ENCODE assay signal across 18 cellular contexts in genomic region chr3:23856286-23856685, GRCh38. TPM values are rescaled to one million over a fixed set of nuclear protein-coding genes. Genes with fewer than 3 reads are reported as not detected.
DNase-seq lines count a peak whose midpoint lies in the region; ATAC-seq and TF ChIP-seq lines count a peak whose summit lies in the region.
"Had no signal": no experiment of that assay in that cellular context is flagged by ENCODE, and none has a peak within 500 bp of the region (broad histone marks: within the 10 kb centered on the region; RNA-seq: fewer than 3 reads in every experiment).

No MANE protein-coding gene starts in this region.

- H3K27me3 ChIP-seq in mammary epithelial cell (ENCODE audit: insufficient read depth, low read length) (no peaks in the 10 kb centered on the region), adipocyte (replicated peaks; ENCODE audit: control insufficient read depth, insufficient read depth, low read length) (no peaks in the 10 kb centered on the region)
- H3K27me3 ChIP-seq: brain microvascular endothelial cell had no signal

- POLR2A ChIA-PET in MCF 10A (lab: Yijun Ruan, JAX), result no interaction called here

- H2AFZ ChIP-seq in mammary epithelial cell (ENCODE audit: low read depth, low read length), result no peak overlapping the region
- H2AFZ ChIP-seq: parathyroid adenoma had no signal

- WGBS in mammary epithelial cell (ENCODE audit: low coverage, missing lambda C conversion rate), result 97% methylated on average over 3 of the region's 3 CpGs

- no peaks in the 10 kb centered on the region for H4K20me1 ChIP-seq in mammary epithelial cell (ENCODE audit: insufficient read depth, low read length)

- H3K4me3 Mint-ChIP-seq in MCF 10A (ENCODE audit: unreplicated experiment), result no peak overlapping the region
- H3K4me3 Mint-ChIP-seq in stimulated activated naive B cell treated with anti-CD40 and anti-IgM and Interleukin-4, amounts not matched to agents 10 μg/mL and 1 μg/mL and 100 μg/mL, for 72 hours, result peak overlapping the region; percentile 23 to 69

- H3K27me3 Mint-ChIP-seq in MCF 10A (ENCODE audit: insufficient read depth, unreplicated experiment), result no peaks in the 10 kb centered on the region
- no peaks in the 10 kb centered on the region for H3K27me3 Mint-ChIP-seq in stimulated activated naive B cell treated with anti-CD40 and anti-IgM and Interleukin-4, amounts not matched to agents 10 μg/mL and 1 μg/mL and 100 μg/mL, for 72 hours

- H3K4me1 ChIP-seq in mammary epithelial cell (ENCODE audit: insufficient read depth, low read length) (peaks cover 11% of the 10 kb centered on the region), adipocyte (ENCODE audit: control insufficient read depth, insufficient read depth, low read length) (peaks cover 17% of the 10 kb centered on the region)

- TF ChIP-seq CTCF in MCF 10A (IDR thresholded peaks at IDR 0.05; ENCODE audit: unreplicated experiment) (no peak), mammary epithelial cell (conservative IDR thresholded peaks at IDR 0.05 in 1 of 2, IDR thresholded peaks at IDR 0.05 in 1 of 2; ENCODE audit: extremely low read depth in 1 of 2, insufficient read depth in 1 of 2, low read depth in 1 of 2, low read length in 2 of 2) (no peak), fibroblast of villous mesenchyme (IDR thresholded peaks at IDR 0.05; ENCODE audit: insufficient read depth, low read depth, low read length) (no peak)

- peaks cover 16% of the 10 kb centered on the region for H3K36me3 Mint-ChIP-seq in MCF 10A (ENCODE audit: insufficient read depth, unreplicated experiment)
- peaks cover 16 to 20% of the 10 kb centered on the region in 2 donors for H3K36me3 Mint-ChIP-seq in stimulated activated naive B cell treated with anti-CD40 and anti-IgM and Interleukin-4, amounts not matched to agents 10 μg/mL and 1 μg/mL and 100 μg/mL, for 72 hours

- intact Hi-C loops in MCF 10A (cut with micrococcal nuclease) (no loop called here), mammary epithelial cell (cut with micrococcal nuclease) (no loop called here)

- CTCF ChIA-PET in MCF 10A (lab: Yijun Ruan, JAX) (interaction anchor here (1.4 kb wide), 1 partner anchor 13 kb away, joined by 3 read pairs; no protein-coding TSS in a partner anchor), mammary epithelial cell (lab: Charles Lee; ENCODE audit: low non-redundant PET) (no interaction called here)

- dilution Hi-C loops in mammary epithelial cell (cut with HindIII; ENCODE audit: low sequenced_read_pairs), result no loop called here

- BruUV-seq in MCF 10A (replicated peaks; lab: Mats Ljungman, UMichigan) (no TSS peak), mammary epithelial cell (replicated peaks; lab: Mats Ljungman, UMichigan) (no TSS peak)

- DNase-seq in MCF 10A (ENCODE audit: unreplicated experiment) (no peak), mammary epithelial cell (no peak), adipocyte (ENCODE audit: low read depth) (peak; percentile 47), fibroblast of villous mesenchyme (ENCODE audit: low read depth) (peak; percentile 72), COLO668 (lab: John Stamatoyannopoulos, UW; ENCODE audit: unreplicated experiment) (no peak), KG1 (lab: John Stamatoyannopoulos, UW) (no peak), OCI-M1 (lab: John Stamatoyannopoulos, UW) (no peak)
- DNase-seq in stimulated activated naive B cell treated with anti-CD40 and anti-IgM and Interleukin-4, amounts not matched to agents 10 μg/mL and 1 μg/mL and 100 μg/mL, for 72 hours, result no peak
- DNase-seq: 8988T; brain microvascular endothelial cell; effector CD8-positive, alpha-beta T cell; GDM1; NCI-H1436; NCI-H446; T-helper 1 cell had no signal

- H3K9ac ChIP-seq in mammary epithelial cell (ENCODE audit: insufficient read depth, low read length) (no peak overlapping the region), adipocyte (ENCODE audit: low read length) (no peak overlapping the region)
- H3K9ac ChIP-seq: parathyroid adenoma had no signal

- in situ Hi-C loops in mammary epithelial cell (cut with MboI; ENCODE audit: low sequenced_read_pairs in 2 of 2), result no loop called here

- H3K27ac Mint-ChIP-seq in MCF 10A (ENCODE audit: low read depth, unreplicated experiment), result peak overlapping the region; percentile 61
- H3K27ac Mint-ChIP-seq in stimulated activated naive B cell treated with anti-CD40 and anti-IgM and Interleukin-4, amounts not matched to agents 10 μg/mL and 1 μg/mL and 100 μg/mL, for 72 hours, result peak overlapping the region; percentile 25

- no peaks in the 10 kb centered on the region for H3K36me3 ChIP-seq in mammary epithelial cell (ENCODE audit: insufficient read depth, low read length)
- peaks cover 3% of the 10 kb centered on the region for H3K36me3 ChIP-seq in adipocyte (ENCODE audit: control insufficient read depth, insufficient read depth, low read length, severe bottlenecking)
- H3K36me3 ChIP-seq: brain microvascular endothelial cell had no signal

- peaks cover 76% of the 10 kb centered on the region for H3K79me2 ChIP-seq in mammary epithelial cell (ENCODE audit: insufficient read depth, low read length)

- H3K4me1 Mint-ChIP-seq in MCF 10A (ENCODE audit: insufficient read depth, unreplicated experiment), result peaks cover 19% of the 10 kb centered on the region
- peaks cover 25 to 41% of the 10 kb centered on the region in 2 donors for H3K4me1 Mint-ChIP-seq in stimulated activated naive B cell treated with anti-CD40 and anti-IgM and Interleukin-4, amounts not matched to agents 10 μg/mL and 1 μg/mL and 100 μg/mL, for 72 hours

- H3K4me3 ChIP-seq in mammary epithelial cell (replicated peaks in 1 of 3; ENCODE audit: insufficient read depth in 1 of 3, low read depth in 2 of 3, low read length in 3 of 3), result no peak overlapping the region
- H3K4me3 ChIP-seq in adipocyte (ENCODE audit: low read length), result no peak overlapping the region
- H3K4me3 ChIP-seq in fibroblast of villous mesenchyme (ENCODE audit: low read depth, low read length), result no peak overlapping the region

- ATAC-seq in stimulated activated naive B cell treated with anti-CD40 and anti-IgM and Interleukin-4, amounts not matched to agents 10 μg/mL and 1 μg/mL and 100 μg/mL, for 72 hours (replicated peaks), result no peak
- ATAC-seq: activated CD4-positive, CD25-positive, alpha-beta regulatory T cell treated with anti-CD3 and anti-CD28 coated beads, Interleukin-2, amount 50 U/mL, for 24 hours; Panc1 had no signal

- no peak overlapping the region for H3K4me2 ChIP-seq in mammary epithelial cell (ENCODE audit: insufficient read depth, low read depth, low read length)

- H3K27ac ChIP-seq in mammary epithelial cell (ENCODE audit: insufficient read depth, low read depth, low read length), result no peak overlapping the region
- H3K27ac ChIP-seq: brain microvascular endothelial cell, parathyroid adenoma had no signal

- H3K9me3 ChIP-seq in mammary epithelial cell (replicated peaks; ENCODE audit: insufficient read depth, low read length), result no peaks in the 10 kb centered on the region
- H3K9me3 ChIP-seq in adipocyte (ENCODE audit: control insufficient read depth, low read length), result no peaks in the 10 kb centered on the region

- no peaks in the 10 kb centered on the region for H3K9me3 Mint-ChIP-seq in MCF 10A (ENCODE audit: unreplicated experiment)
- peaks cover 3 to 4% of the 10 kb centered on the region in 2 donors for H3K9me3 Mint-ChIP-seq in stimulated activated naive B cell treated with anti-CD40 and anti-IgM and Interleukin-4, amounts not matched to agents 10 μg/mL and 1 μg/mL and 100 μg/mL, for 72 hours

RNA-seq across cellular contexts. Expression of gene UBE2E1, which starts 50.5 kb away (rescaled TPM):
- total RNA-seq in MCF 10A (2022) (128 and 130 TPM in 2 replicates), mammary epithelial cell (10 to 100 TPM; 49.5 to 92.7 TPM), fibroblast of villous mesenchyme (62.2 and 69.5 TPM in 2 replicates)
- polyA plus RNA-seq in mammary epithelial cell, result 115 TPM
- 45.1 TPM for polyA minus RNA-seq in mammary epithelial cell

Comparison
In these comparisons a context has a peak if more than half of its experiments do, and no peak if none do; other contexts are left out.
1. DNase-seq: peak in adipocyte (single experiment) and fibroblast of villous mesenchyme (single experiment); none in MCF 10A (single experiment), mammary epithelial cell (single experiment), stimulated activated naive B cell treated with anti-CD40 and anti-IgM and Interleukin-4, amounts not matched to agents 10 μg/mL and 1 μg/mL and 100 μg/mL, for 72 hours (single experiment), COLO668 (single experiment), KG1 (single experiment) and OCI-M1 (single experiment).